In the genomic region with DNA sequence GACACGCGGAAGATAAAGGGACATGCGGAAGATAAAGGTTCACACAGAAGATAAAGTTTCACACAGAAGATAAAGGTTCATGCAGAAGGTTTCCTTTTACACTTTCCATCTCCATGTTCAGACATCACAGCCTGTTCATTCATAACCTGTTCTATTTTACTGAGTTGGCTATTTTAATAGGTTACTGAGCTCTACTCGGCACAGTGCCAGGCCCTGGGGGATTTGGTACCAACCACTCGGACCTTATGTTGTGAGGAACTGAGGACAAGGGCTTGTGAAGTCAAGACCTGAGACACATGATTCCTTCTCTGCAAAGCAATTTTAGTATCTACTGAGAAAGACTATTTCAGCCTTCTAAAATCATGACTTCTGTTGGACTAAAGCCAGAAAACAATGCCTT, we compare ENCODE assay signal across 7 cellular contexts.
"Had no signal": no experiment of that assay in that cellular context is flagged by ENCODE, and none has a peak within 500 bp of the region (broad histone marks: within the 10 kb centered on the region; RNA-seq: fewer than 3 reads in every experiment).

No MANE protein-coding gene starts in this region.

- H3K4me3 Mint-ChIP-seq: GM23338, H9, IgD-negative memory B cell had no signal

- H3K9me3 Mint-ChIP-seq: GM23338 had no signal

- H3K27ac Mint-ChIP-seq: GM23338, H9, IgD-negative memory B cell had no signal

- H3K27ac ChIP-seq: HL-60 had no signal

- ATAC-seq: GM23338, HepG2 had no signal

- H3K4me1 Mint-ChIP-seq: GM23338, H9 had no signal

- H3K4me3 ChIP-seq: GM23338 had no signal

- DNase-seq: H9, HCEC 1CT, KG1 had no signal
